29 cellular contexts compared by ENCODE assay signal in genomic region chr20:634526-634925, GRCh38. TPM values are rescaled to one million over a fixed set of nuclear protein-coding genes. Genes with fewer than 3 reads are reported as not detected.
DNase-seq lines count a peak whose midpoint lies in the region; ATAC-seq, FAIRE-seq and TF ChIP-seq lines count a peak whose summit lies in the region.
"Had no signal": no experiment of that assay in that cellular context is flagged by ENCODE, and none has a peak within 500 bp of the region (broad histone marks: within the 10 kb centered on the region; RNA-seq: fewer than 3 reads in every experiment).

No MANE protein-coding gene starts in this region.

- H4K20me1 ChIP-seq in neural cell (ENCODE audit: insufficient read depth) (no peaks in the 10 kb centered on the region), smooth muscle cell (ENCODE audit: low read depth) (no peaks in the 10 kb centered on the region)

- no peak for TF ChIP-seq RAD21 in neural cell (conservative IDR thresholded peaks at IDR 0.05)

- no peaks in the 10 kb centered on the region for H3K9me3 ChIP-seq in neural cell (ENCODE audit: low read length)
- H3K9me3 ChIP-seq in smooth muscle cell (replicated peaks; ENCODE audit: low read depth), result no peaks in the 10 kb centered on the region
- H3K9me3 ChIP-seq: MG63, prostate gland had no signal

- H3K79me2 ChIP-seq in neural cell (replicated peaks; ENCODE audit: insufficient read depth, low read length) (no peaks in the 10 kb centered on the region), smooth muscle cell (ENCODE audit: low read depth) (no peaks in the 10 kb centered on the region)

- no peaks in the 10 kb centered on the region for H3K4me1 ChIP-seq in smooth muscle cell (ENCODE audit: low read depth)
- H3K4me1 ChIP-seq: prostate gland had no signal

- whole genome bisulfite sequencing in smooth muscle cell (ENCODE audit: low lambda C conversion rate), result 66% methylated on average over 9 of the region's 11 CpGs

- no peak for FAIRE-seq in GM12891 (lab: Jason Lieb, UNC)
- FAIRE-seq: GM12892, urothelium cell line had no signal

- DNase-seq in Ammon's horn (ENCODE audit: low spot score) (peak; percentile 77), NCI-H1105 treated with DMSO at 0.1 percent for 48 hours (lab: John Stamatoyannopoulos, UW) (peak; percentile 63), smooth muscle cell (lab: John Stamatoyannopoulos, UW; ENCODE audit: unreplicated experiment) (no peak), foreskin melanocyte (no peak), GM12891 (ENCODE audit: insufficient read length, low spot score) (no peak)
- DNase-seq: ACHN; activated T-cell treated with anti-CD3 and anti-CD28 coated beads, Interleukin-2, amount 50 U/mL, for 4 hours; brain microvascular endothelial cell; DMS53; mesenchymal stem cell; MG63; naive thymus-derived CD4-positive, alpha-beta T cell; NCI-H1930; NCI-H510A treated with DMSO at 0.1 percent for 48 hours; stimulated activated CD4-positive, alpha-beta T cell treated with anti-CD3 and anti-CD28 coated beads, Interleukin-4, amount 100 ng/mL, for 1 hour; stimulated activated naive CD8-positive, alpha-beta T cell treated with anti-CD3 and anti-CD28 coated beads, Interleukin-15, amount 100 ng/mL, for 72 hours had no signal

- H3K4me3 Mint-ChIP-seq in brain, result peak overlapping the region in 2 of 5 experiments; percentile 22 to 55
- H3K4me3 Mint-ChIP-seq: activated naive CD8-positive, alpha-beta T cell; activated T-cell treated with anti-CD3 and anti-CD28 coated beads, Interleukin-2, amount 50 U/mL, for 4 hours; IgD-negative memory B cell; naive thymus-derived CD4-positive, alpha-beta T cell; stimulated activated naive CD8-positive, alpha-beta T cell treated with anti-CD3 and anti-CD28 coated beads, Interleukin-15, amount 100 ng/mL, for 72 hours; T-helper 2 cell treated with Interferon-gamma antibody and Interleukin-4, amounts not matched to agents 5 μg/mL and 100 μg/mL, for 36 hours had no signal

- H3K4me2 ChIP-seq in neural cell (ENCODE audit: low read length) (no peak overlapping the region), smooth muscle cell (no peak overlapping the region)

- H3F3A ChIP-seq in neural cell (ENCODE audit: insufficient read depth, low read length, poor library complexity, severe bottlenecking) (no peaks in the 10 kb centered on the region), smooth muscle cell (ENCODE audit: low read depth) (no peaks in the 10 kb centered on the region)

- H3K27me3 Mint-ChIP-seq in brain, result peaks cover 3% of the 10 kb centered on the region

- TF ChIP-seq CTCF in brain (conservative IDR thresholded peaks at IDR 0.05) (no peak), neural cell (IDR thresholded peaks at IDR 0.05; ENCODE audit: poor library complexity, severe bottlenecking) (no peak), smooth muscle cell (IDR thresholded peaks at IDR 0.05; ENCODE audit: borderline replicate concordance, insufficient read depth, poor library complexity, severe bottlenecking) (no peak)

- H3K9ac ChIP-seq in neural cell (ENCODE audit: low read length) (no peak overlapping the region), smooth muscle cell (ENCODE audit: low read depth) (no peak overlapping the region)

- no peak for TF ChIP-seq POLR2A in GM12891 (IDR thresholded peaks at IDR 0.05; ENCODE audit: low read depth, low read length)

- no peak for ATAC-seq in HG02588 (IDR thresholded peaks at IDR 0.05; ENCODE audit: unreplicated experiment)
- ATAC-seq: activated T-cell treated with anti-CD3 and anti-CD28 coated beads, Interleukin-2, amount 50 U/mL, for 4 hours; naive thymus-derived CD4-positive, alpha-beta T cell; stimulated activated naive CD8-positive, alpha-beta T cell treated with anti-CD3 and anti-CD28 coated beads, Interleukin-15, amount 100 ng/mL, for 72 hours had no signal

- H3K27ac ChIP-seq in neural cell (ENCODE audit: low read length) (no peak overlapping the region), smooth muscle cell (ENCODE audit: low read depth) (no peak overlapping the region)
- H3K27ac ChIP-seq: brain microvascular endothelial cell, coronary artery, prostate gland, skin epidermis had no signal

- no peaks in the 10 kb centered on the region for H3K36me3 Mint-ChIP-seq in brain
- H3K36me3 Mint-ChIP-seq: activated naive CD8-positive, alpha-beta T cell; CD14-positive monocyte; IgD-negative memory B cell; naive thymus-derived CD4-positive, alpha-beta T cell had no signal

- peak overlapping the region; percentile 75 to 100 (median 97) for H3K27ac Mint-ChIP-seq in brain
- H3K27ac Mint-ChIP-seq: activated naive CD8-positive, alpha-beta T cell; IgD-negative memory B cell; naive thymus-derived CD4-positive, alpha-beta T cell; stimulated activated naive CD8-positive, alpha-beta T cell treated with anti-CD3 and anti-CD28 coated beads, Interleukin-15, amount 100 ng/mL, for 72 hours; T-helper 2 cell treated with Interferon-gamma antibody and Interleukin-4, amounts not matched to agents 5 μg/mL and 100 μg/mL, for 36 hours had no signal

- no peaks in the 10 kb centered on the region for H3K9me2 ChIP-seq in neural cell (ENCODE audit: insufficient read depth, low read length)

- H3K9me3 Mint-ChIP-seq in brain, result peaks cover 0 to 3% (median 0%) of the 10 kb centered on the region in 5 experiments
- H3K9me3 Mint-ChIP-seq: activated T-cell treated with anti-CD3 and anti-CD28 coated beads, Interleukin-2, amount 50 U/mL, for 4 hours; CD14-positive monocyte; IgD-negative memory B cell; stimulated activated naive CD8-positive, alpha-beta T cell treated with anti-CD3 and anti-CD28 coated beads, Interleukin-15, amount 100 ng/mL, for 72 hours; T-helper 2 cell treated with Interferon-gamma antibody and Interleukin-4, amounts not matched to agents 5 μg/mL and 100 μg/mL, for 36 hours had no signal

- H3K4me3 ChIP-seq in neural cell (ENCODE audit: low read length) (no peak overlapping the region), smooth muscle cell (no peak overlapping the region)
- H3K4me3 ChIP-seq: coronary artery, MG63, prostate gland, skin epidermis had no signal

- H2AFZ ChIP-seq in neural cell (ENCODE audit: low read depth, low read length) (peak overlapping the region; percentile 12), smooth muscle cell (ENCODE audit: low read depth) (no peak overlapping the region)

- TF ChIP-seq EP300 in neural cell (conservative IDR thresholded peaks at IDR 0.05; ENCODE audit: poor library complexity, severe bottlenecking), result no peak

- H3K36me3 ChIP-seq in neural cell (ENCODE audit: insufficient read depth, low read length) (no peaks in the 10 kb centered on the region), smooth muscle cell (ENCODE audit: low read depth) (no peaks in the 10 kb centered on the region)
- H3K36me3 ChIP-seq: brain microvascular endothelial cell, MG63, prostate gland had no signal

- peaks cover 37% of the 10 kb centered on the region for H3K4me1 Mint-ChIP-seq in brain
- H3K4me1 Mint-ChIP-seq: CD14-positive monocyte; IgD-negative memory B cell; naive thymus-derived CD4-positive, alpha-beta T cell; stimulated activated naive CD8-positive, alpha-beta T cell treated with anti-CD3 and anti-CD28 coated beads, Interleukin-15, amount 100 ng/mL, for 72 hours had no signal

- H3K27me3 ChIP-seq in neural cell (ENCODE audit: insufficient read depth, low read depth, low read length), result no peaks in the 10 kb centered on the region
- H3K27me3 ChIP-seq in smooth muscle cell (ENCODE audit: low read depth), result no peaks in the 10 kb centered on the region
- H3K27me3 ChIP-seq: brain microvascular endothelial cell, MG63 had no signal

TF ChIP-seq in neural cell, 6 proteins besides CTCF, POLR2A, EP300 and RAD21 (continues in another document):
- no peak for TF ChIP-seq EZH2 (IDR thresholded peaks at IDR 0.05; ENCODE audit: borderline replicate concordance, insufficient read depth, low read length, poor library complexity, severe bottlenecking)

TF ChIP-seq in GM12891, 5 proteins besides CTCF, POLR2A, EP300 and RAD21:
- TF ChIP-seq POU2F2 (IDR thresholded peaks at IDR 0.05; ENCODE audit: low read depth, low read length), result no peak

RNA-seq across cellular contexts. Expression of gene SRXN1, which starts 18.5 kb away (rescaled TPM):
- polyA plus RNA-seq in brain (ENCODE audit: insufficient read depth, low read depth, low replicate concordance) (7.4 TPM), neural cell (6.9 and 7.5 TPM in 2 replicates), smooth muscle cell (26.9 and 32.2 TPM in 2 replicates)
- 6.3 and 6.4 TPM in 2 replicates for polyA minus RNA-seq in neural cell
- total RNA-seq in smooth muscle cell, result 24.3 and 27.2 TPM in 2 replicates
- 3.7 TPM for polyA plus RNA-seq in GM12891 (2012; ENCODE audit: low read depth, missing spikeins)

RNA-seq across cellular contexts. Expression of gene TCF15, which starts 24.4 kb away (rescaled TPM):
- polyA plus RNA-seq in brain (ENCODE audit: insufficient read depth, low read depth, low replicate concordance), result 0.49 TPM
- polyA plus RNA-seq in neural cell, result 0.24 TPM in 1 of 2 replicates, not detected in the other
- polyA minus RNA-seq in neural cell, result not detected in 2 replicates
- not detected in 2 replicates for total RNA-seq in smooth muscle cell
- polyA plus RNA-seq in smooth muscle cell, result 0.37 TPM in 1 of 2 replicates, not detected in the other
- polyA plus RNA-seq in GM12891 (2012; ENCODE audit: low read depth, missing spikeins), result not detected
- total RNA-seq: naive thymus-derived CD4-positive, alpha-beta T cell had no signal
- polyA plus RNA-seq: CD14-positive monocyte; IgD-negative memory B cell; naive thymus-derived CD4-positive, alpha-beta T cell had no signal

RNA-seq across cellular contexts. Expression of gene SCRT2, which starts 41.1 kb away (rescaled TPM):
- 0.98 TPM for polyA plus RNA-seq in brain (ENCODE audit: insufficient read depth, low read depth, low replicate concordance)
- 2.5 and 3.8 TPM in 2 replicates for polyA plus RNA-seq in neural cell
- polyA minus RNA-seq in neural cell, result 10.0 and 11.2 TPM in 2 replicates
- total RNA-seq in smooth muscle cell, result not detected in 2 replicates
- not detected in 2 replicates for polyA plus RNA-seq in smooth muscle cell
- not detected for polyA plus RNA-seq in GM12891 (2012; ENCODE audit: low read depth, missing spikeins)
- total RNA-seq: activated T-cell treated with anti-CD3 and anti-CD28 coated beads, Interleukin-2, amount 50 U/mL, for 4 hours; kidney epithelial cell; naive thymus-derived CD4-positive, alpha-beta T cell had no signal
- polyA plus RNA-seq: CD14-positive monocyte; IgD-negative memory B cell; naive thymus-derived CD4-positive, alpha-beta T cell had no signal

Comparison
In these comparisons a context has a peak if more than half of its experiments do, and no peak if none do; other contexts are left out.
1. DNase-seq: peak in Ammon's horn (single experiment) and NCI-H1105 treated with DMSO at 0.1 percent for 48 hours (single experiment); none in smooth muscle cell (single experiment), foreskin melanocyte (single experiment) and GM12891 (single experiment).